12 cellular contexts compared by ENCODE assay signal in genomic region chr12:120236809-120237208, GRCh38. TPM values are rescaled to one million over a fixed set of nuclear protein-coding genes. Genes with fewer than 3 reads are reported as not detected.
DNase-seq lines count a peak whose midpoint lies in the region; ATAC-seq and TF ChIP-seq lines count a peak whose summit lies in the region.
"Not testable (repeated sequence)": the region's sequence is repeated elsewhere in the genome, so short reads cannot be mapped to it uniquely, and the experiment has no call there.
"Had no signal": no experiment of that assay in that cellular context is flagged by ENCODE, and none has a peak within 500 bp of the region (broad histone marks: within the 10 kb centered on the region; RNA-seq: fewer than 3 reads in every experiment).

No MANE protein-coding gene starts in this region.

- H3K79me2 ChIP-seq in PC-3 (ENCODE audit: low read length): peaks cover 97% of the 10 kb centered on the region

- H3K9ac ChIP-seq in BLaER1; skeletal muscle tissue (ENCODE audit: low read depth in 1 of 3, low read length in 3 of 3): not testable (repeated sequence)
- peak overlapping the region; percentile 24; the same call in 1 of the 2 replicates for H3K9ac ChIP-seq in PC-3 (ENCODE audit: low read length)

- CTCF ChIA-PET in PC-3 (lab: Charles Lee): interaction anchor here (0.7 to 2.6 kb wide), 4 partner anchors 8 to 28 kb away, joined by 3 to 26 read pairs (median 8); partner anchors contain the start of gene PXN

- not testable (repeated sequence) for TF ChIP-seq CTCF in PC-3 (conservative IDR thresholded peaks at IDR 0.05; ENCODE audit: low read depth, low read length); brain microvascular endothelial cell (IDR thresholded peaks at IDR 0.05; ENCODE audit: low read depth, low read length, missing control alignments); esophagus muscularis mucosa (IDR thresholded peaks at IDR 0.05); natural killer cell (IDR thresholded peaks at IDR 0.05); transverse colon (IDR thresholded peaks at IDR 0.05)

- H3K4me3 Mint-ChIP-seq in immature natural killer cell (peak overlapping the region; percentile 55 to 80 (median 66)), natural killer cell (peak overlapping the region; percentile 77)

- POLR2A ChIA-PET in PC-3 (lab: Charles Lee; ENCODE audit: unreplicated experiment): interaction anchor here (0.7 to 3.3 kb wide), 2 partner anchors 24 to 55 kb away, joined by 4 to 63 read pairs; partner anchors contain the start of gene RNU4-2

- not testable (repeated sequence) for H3K4me3 ChIP-seq in BLaER1; PC-3 (ENCODE audit: low read length); brain microvascular endothelial cell (ENCODE audit: low read depth, low read length); esophagus muscularis mucosa; skeletal muscle tissue (ENCODE audit: low read length in 3 of 3); transverse colon

- H3K9me3 Mint-ChIP-seq in immature natural killer cell, natural killer cell: not testable (repeated sequence)

- H3K36me3 Mint-ChIP-seq in immature natural killer cell, natural killer cell: not testable (repeated sequence)

- H3K4me1 ChIP-seq in BLaER1 (peaks cover 92% of the 10 kb centered on the region), PC-3 (ENCODE audit: insufficient read depth, low read length) (peaks cover 90% of the 10 kb centered on the region), esophagus muscularis mucosa (peaks cover 100% of the 10 kb centered on the region in 4 donors), skeletal muscle tissue (ENCODE audit: control insufficient read depth in 3 of 3, insufficient read depth in 3 of 3, low read length in 3 of 3) (peaks cover 93% of the 10 kb centered on the region in 3 donors), transverse colon (peaks cover 43 to 100% (median 92%) of the 10 kb centered on the region in 4 donors)

- H3K27ac Mint-ChIP-seq in immature natural killer cell (peak overlapping the region; percentile 57 to 90 (median 83)), natural killer cell (peak overlapping the region; percentile 76 to 84)

- not testable (repeated sequence) for H3K27me3 ChIP-seq in BLaER1; PC-3 (ENCODE audit: low read length); brain microvascular endothelial cell (replicated peaks); esophagus muscularis mucosa; skeletal muscle tissue (ENCODE audit: control insufficient read depth in 3 of 3, insufficient read depth in 3 of 3, low read length in 3 of 3); transverse colon

- not testable (repeated sequence) for TF ChIP-seq POLR2A in esophagus muscularis mucosa (IDR thresholded peaks at IDR 0.05; ENCODE audit: low read depth); transverse colon (IDR thresholded peaks at IDR 0.05)

- intact Hi-C loops in PC-3 (cut with micrococcal nuclease); esophagus muscularis mucosa (cut with DNase I); transverse colon (cut with DNase I; ENCODE audit: low total_unique reads): not testable (repeated sequence)
- intact Hi-C loops in natural killer cell (cut with micrococcal nuclease): loop anchor here (1.0 kb wide), 1 partner anchor 25 kb away; no protein-coding TSS in a partner anchor

- BruUV-seq in PC-3 (replicated peaks; lab: Mats Ljungman, UMichigan): not testable (repeated sequence)

- peaks cover 69% of the 10 kb centered on the region for H4K20me1 ChIP-seq in BLaER1
- peaks cover 21% of the 10 kb centered on the region for H4K20me1 ChIP-seq in PC-3 (ENCODE audit: low read length)

- not testable (repeated sequence) for H3K27ac ChIP-seq in BLaER1
- H3K27ac ChIP-seq in PC-3 (ENCODE audit: low read length): peak overlapping the region; percentile 89
- peak overlapping the region; percentile 80 for H3K27ac ChIP-seq in brain microvascular endothelial cell
- H3K27ac ChIP-seq in esophagus muscularis mucosa (replicated peaks in 1 of 4): peak overlapping the region; percentile 86 to 95 (median 91)
- H3K27ac ChIP-seq in skeletal muscle tissue (ENCODE audit: low read depth, low read length): peak overlapping the region; percentile 92
- peak overlapping the region; percentile 88 to 92 (median 90) for H3K27ac ChIP-seq in transverse colon

- WGBS in esophagus muscularis mucosa: 52% methylated on average over 2 of the region's 3 CpGs
- WGBS in transverse colon (ENCODE audit: low coverage in 1 of 2), 2 donors: 89% methylated on average over 3 of the region's 3 CpGs; no CpG with 5 or more reads in 1 of the 2 donors

- ATAC-seq in PC-3, natural killer cell: not testable (repeated sequence)

- H2AFZ ChIP-seq in PC-3 (ENCODE audit: low read length): not testable (repeated sequence)

- not testable (repeated sequence) for DNase-seq in PC-3; brain microvascular endothelial cell; esophagus muscularis mucosa (ENCODE audit: extremely low spot score); immature natural killer cell; natural killer cell; transverse colon

- H3K4me2 ChIP-seq in BLaER1 (peak overlapping the region; percentile 90), PC-3 (ENCODE audit: low read length) (peak overlapping the region; percentile 56; the same call in 1 of the 2 replicates)

- H3K36me3 ChIP-seq in BLaER1; brain microvascular endothelial cell (replicated peaks); esophagus muscularis mucosa; skeletal muscle tissue (ENCODE audit: control insufficient read depth in 3 of 3, insufficient read depth in 3 of 3, low read length in 3 of 3); transverse colon: not testable (repeated sequence)
- peaks cover 21% of the 10 kb centered on the region; the same call in 1 of the 2 replicates for H3K36me3 ChIP-seq in PC-3 (ENCODE audit: low read depth, low read length)

- H3F3A ChIP-seq in PC-3 (ENCODE audit: low read length, unreplicated experiment): peaks cover 27% of the 10 kb centered on the region

- H3K4me1 Mint-ChIP-seq in immature natural killer cell (peaks cover 94 to 96% of the 10 kb centered on the region in 2 donors), natural killer cell (peaks cover 81 to 89% of the 10 kb centered on the region in 2 donors)

- in situ Hi-C loops in brain microvascular endothelial cell (cut with HindIII; ENCODE audit: low pct_ligation_motif_present, low sequenced_read_pairs); transverse colon (cut with MboI; ENCODE audit: low pct_ligation_motif_present in 1 of 4, low pct_unique_long_range_greater_than_20kb in 1 of 4, low sequenced_read_pairs in 3 of 4): not testable (repeated sequence)

- H3K27me3 Mint-ChIP-seq in immature natural killer cell (ENCODE audit: low read depth in 3 of 3): peaks cover 3 to 18% (median 12%) of the 10 kb centered on the region in 3 donors
- H3K27me3 Mint-ChIP-seq in natural killer cell (ENCODE audit: low read depth in 2 of 2): not testable (repeated sequence)

- H3K9me2 ChIP-seq in PC-3 (replicated peaks; ENCODE audit: low read length): not testable (repeated sequence)

- not testable (repeated sequence) for H3K9me3 ChIP-seq in BLaER1; PC-3 (ENCODE audit: low read length); esophagus muscularis mucosa; skeletal muscle tissue (ENCODE audit: control insufficient read depth in 3 of 3, low read length in 3 of 3); transverse colon

- not testable (repeated sequence) for TF ChIP-seq EP300 in esophagus muscularis mucosa (IDR thresholded peaks at IDR 0.05); transverse colon (IDR thresholded peaks at IDR 0.05; ENCODE audit: low read depth)

RNA-seq across cellular contexts. Expression of gene PXN, which starts 28.7 kb away (rescaled TPM):
- total RNA-seq in PC-3 (2014; rRNA removed) (313 and 413 TPM in 2 replicates), esophagus muscularis mucosa (10 to 100 TPM; 51.9 to 89.4 (median 71.9) TPM), natural killer cell (100 to 1,000 TPM; 436 to 504 (median 478) TPM), skeletal muscle tissue (20.9 TPM), transverse colon (100 to 1,000 TPM; 101 to 328 (median 198) TPM)
- polyA plus RNA-seq in immature natural killer cell: 100 to 1,000 TPM; 132 to 310 (median 240) TPM

RNA-seq across cellular contexts. Expression of gene RPLP0, which starts 35.9 kb away (rescaled TPM):
- total RNA-seq in PC-3 (2014; rRNA removed): 6,714 and 7,550 TPM in 2 replicates
- 1,000 to 10,000 TPM; 2,092 to 2,985 (median 2,271) TPM for total RNA-seq in esophagus muscularis mucosa
- 1,000 to 10,000 TPM in 1 of 3 donors, 100 to 1,000 TPM in 2; 528 to 1,271 (median 768) TPM for polyA plus RNA-seq in immature natural killer cell
- total RNA-seq in natural killer cell: 100 to 1,000 TPM; 587 to 791 (median 689) TPM
- 2,458 TPM for total RNA-seq in skeletal muscle tissue
- total RNA-seq in transverse colon: 1,000 to 10,000 TPM in 3 of 4 donors, 100 to 1,000 TPM in 1; 660 to 2,105 (median 1,778) TPM

RNA-seq across cellular contexts. Expression of gene GCN1, which starts 42.3 kb away (rescaled TPM):
- 254 and 334 TPM in 2 replicates for total RNA-seq in PC-3 (2014; rRNA removed)
- total RNA-seq in esophagus muscularis mucosa: 10 to 100 TPM; 38.6 to 94.6 (median 49.3) TPM
- 10 to 100 TPM in 2 of 3 donors, 1 to 10 TPM in 1; 9.7 to 26.4 (median 11.3) TPM for polyA plus RNA-seq in immature natural killer cell
- 100 to 1,000 TPM; 119 to 141 (median 120) TPM for total RNA-seq in natural killer cell
- 87.2 TPM for total RNA-seq in skeletal muscle tissue
- total RNA-seq in transverse colon: 100 to 1,000 TPM in 2 of 4 donors, 10 to 100 TPM in 2; 70.0 to 141 (median 107) TPM

RNA-seq across cellular contexts. Expression of gene RNU4-2, which starts 54.9 kb away (rescaled TPM):
- total RNA-seq in PC-3 (2014; rRNA removed) (under 0.01 TPM in 2 replicates), esophagus muscularis mucosa (under 1 TPM in 2 of 4 donors, not detected in 2; under 0.01 TPM), natural killer cell (over 10,000 TPM; 12,095 to 13,816 (median 12,822) TPM), skeletal muscle tissue (under 0.01 TPM), transverse colon (under 1 TPM; under 0.01 TPM)
- 10 to 100 TPM in 1 of 3 donors, not detected in 2; 70.0 TPM for polyA plus RNA-seq in immature natural killer cell
- polyA plus RNA-seq: esophagus, urinary bladder had no signal

RNA-seq across cellular contexts. Expression of gene RNU4-1, which starts 56.2 kb away (rescaled TPM):
- under 0.01 TPM in 2 replicates for total RNA-seq in PC-3 (2014; rRNA removed)
- under 1 TPM in 2 of 4 donors, not detected in 2; under 0.01 TPM for total RNA-seq in esophagus muscularis mucosa
- not detected for polyA plus RNA-seq in immature natural killer cell
- total RNA-seq in natural killer cell: 1,000 to 10,000 TPM in 2 of 3 donors, 100 to 1,000 TPM in 1; 768 to 1,610 (median 1,101) TPM
- total RNA-seq in skeletal muscle tissue: under 0.01 TPM
- total RNA-seq in transverse colon: under 1 TPM in 3 of 4 donors, not detected in 1; under 0.01 TPM
- polyA plus RNA-seq: esophagus; HepG2; naive thymus-derived CD8-positive, alpha-beta T cell; urinary bladder had no signal
